In the genomic region with DNA sequence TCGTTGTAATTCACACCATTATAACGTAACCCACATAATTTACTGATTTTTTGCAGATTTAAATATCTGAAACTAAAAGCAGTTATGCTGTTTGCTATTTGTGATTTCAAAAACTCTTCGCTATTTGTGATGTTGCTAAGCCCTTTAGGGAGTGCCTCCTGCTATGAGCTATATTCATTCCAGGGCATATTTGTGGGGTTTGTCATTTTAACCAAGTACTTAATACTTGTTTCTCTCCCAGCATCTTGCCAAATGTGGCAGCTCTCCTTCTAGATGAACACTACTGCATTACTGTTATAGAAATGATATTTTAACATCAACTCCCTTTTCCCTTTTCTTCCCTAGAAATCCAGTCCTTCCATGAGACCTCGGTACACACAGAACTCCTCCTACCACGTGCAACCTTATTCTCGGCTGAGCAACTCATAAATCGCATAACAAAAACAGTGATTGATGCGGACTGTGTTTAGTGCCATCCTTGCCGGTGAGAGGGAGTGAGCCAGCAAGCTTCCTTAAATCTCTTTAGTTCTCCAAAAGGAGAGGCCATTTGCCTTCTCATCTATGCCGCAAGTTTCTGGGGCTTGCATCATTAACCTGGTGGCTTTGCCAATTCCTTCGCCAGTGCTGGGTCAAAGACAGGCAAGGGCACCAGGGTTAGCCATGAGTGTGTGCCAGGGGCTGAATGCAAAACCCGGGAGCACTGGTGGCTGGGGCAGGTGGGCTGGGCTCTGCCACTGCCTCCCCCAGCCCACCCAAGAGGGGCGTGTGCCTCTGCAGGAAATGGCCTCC, we compare ENCODE assay signal across 11 cellular contexts. TPM values are rescaled to one million over a fixed set of nuclear protein-coding genes. Genes with fewer than 3 reads are reported as not detected.
DNase-seq lines count a peak whose midpoint lies in the region; ATAC-seq and TF ChIP-seq lines count a peak whose summit lies in the region.
"Had no signal": no experiment of that assay in that cellular context is flagged by ENCODE, and none has a peak within 500 bp of the region (broad histone marks: within the 10 kb centered on the region; RNA-seq: fewer than 3 reads in every experiment).

No MANE protein-coding gene starts in this region.

- no peak for ATAC-seq in HG02973 (IDR thresholded peaks at IDR 0.05; ENCODE audit: unreplicated experiment)

- peak overlapping the region; percentile 12 for H3K4me3 ChIP-seq in fibroblast of mammary gland (ENCODE audit: control insufficient read depth, low read depth, low read length)

- peak; percentile 90 for DNase-seq in EL
- peak; percentile 70 for DNase-seq in RPMI7951 (ENCODE audit: low read depth)
- peak; percentile 93 for DNase-seq in fibroblast of mammary gland (ENCODE audit: low read depth)
- peak; percentile 73 for DNase-seq in renal cortical epithelial cell (ENCODE audit: low read depth)
- no peak for DNase-seq in ecto neural progenitor cell (ENCODE audit: low spot score)
- no peak for DNase-seq in NCI-H82 (lab: John Stamatoyannopoulos, UW)
- no peak for DNase-seq in cortex of kidney (lab: John Stamatoyannopoulos, UW)
- DNase-seq: activated naive CD4-positive, alpha-beta T cell treated with anti-CD3 and anti-CD28 coated beads, Interleukin-2, amount 10 ng/mL, durations not matched to agents 7 days and 5 days; DND-41; SHP77 had no signal

- TF ChIP-seq CTCF in fibroblast of mammary gland (conservative IDR thresholded peaks at IDR 0.05; ENCODE audit: control insufficient read depth, insufficient read depth, low read depth, low read length): no peak

RNA-seq across cellular contexts. Expression of a gene that starts 33.4 kb away (rescaled TPM):
- 5.1 and 7.3 TPM in 2 replicates for total RNA-seq in RPMI7951 (2014; rRNA removed; shearing (Covaris generic))
- total RNA-seq in renal cortical epithelial cell: 3.0 and 3.9 TPM in 2 replicates

RNA-seq across cellular contexts. Expression of a gene that starts 58.6 kb away (rescaled TPM):
- total RNA-seq in RPMI7951 (2014; rRNA removed; shearing (Covaris generic)): not detected in 2 replicates
- not detected in 2 replicates for total RNA-seq in renal cortical epithelial cell

Comparison
In these comparisons a context has a peak if more than half of its experiments do, and no peak if none do; other contexts are left out.
1. DNase-seq: peak in EL (single experiment), RPMI7951 (single experiment), fibroblast of mammary gland (single experiment) and renal cortical epithelial cell (single experiment); none in ecto neural progenitor cell (single experiment), NCI-H82 (single experiment) and cortex of kidney (single experiment).